8 cellular contexts compared by ENCODE assay signal in genomic region chr6:39377530-39377929, GRCh38. TPM values are rescaled to one million over a fixed set of nuclear protein-coding genes. Genes with fewer than 3 reads are reported as not detected.
A peak's percentile ranks its signal among the peaks of the same experiment; 100 is the strongest.
DNase-seq lines count a peak whose midpoint lies in the region; ATAC-seq, FAIRE-seq and TF ChIP-seq lines count a peak whose summit lies in the region.

No MANE protein-coding gene starts in this region.

- no peak overlapping the region for H3K4me3 Mint-ChIP-seq in activated T-cell treated with anti-CD3 and anti-CD28 coated beads, Interleukin-2, amount 50 U/mL, for 4 hours

- no peaks in the 10 kb centered on the region for H3K36me3 Mint-ChIP-seq in activated T-cell treated with anti-CD3 and anti-CD28 coated beads, Interleukin-2, amount 50 U/mL, for 4 hours (ENCODE audit: insufficient read depth)

- H3K27me3 ChIP-seq in DND-41 (ENCODE audit: insufficient read depth, low read length, poor library complexity), result no peaks in the 10 kb centered on the region

- peaks cover 14% of the 10 kb centered on the region for H3K27me3 Mint-ChIP-seq in activated T-cell treated with anti-CD3 and anti-CD28 coated beads, Interleukin-2, amount 50 U/mL, for 4 hours (ENCODE audit: low read depth)

- H3K9me3 Mint-ChIP-seq in activated T-cell treated with anti-CD3 and anti-CD28 coated beads, Interleukin-2, amount 50 U/mL, for 4 hours, result no peaks in the 10 kb centered on the region

- TF ChIP-seq CTCF in DND-41 (IDR thresholded peaks at IDR 0.05; ENCODE audit: borderline replicate concordance, extremely low read depth, low read length, poor library complexity, severe bottlenecking), result peak; percentile 55

- H4K20me1 ChIP-seq in DND-41 (ENCODE audit: insufficient read depth, low read length), result no peaks in the 10 kb centered on the region

- no peak for FAIRE-seq in RCC 7860 (lab: Jason Lieb, UNC)

- no peaks in the 10 kb centered on the region for H3K9me3 ChIP-seq in DND-41 (ENCODE audit: insufficient read depth, low read length, severe bottlenecking)

- H3K9ac ChIP-seq in DND-41 (ENCODE audit: low read depth, low read length), result no peak overlapping the region

- H3K4me3 ChIP-seq in DND-41 (ENCODE audit: low read depth in 1 of 2, low read length in 2 of 2), result no peak overlapping the region

- no peak overlapping the region for H3K27ac ChIP-seq in DND-41 (ENCODE audit: low read length)

- H2AFZ ChIP-seq in DND-41 (ENCODE audit: low read depth, low read length), result no peak overlapping the region

- no peaks in the 10 kb centered on the region for H3K79me2 ChIP-seq in DND-41 (ENCODE audit: insufficient read depth, low read length)

- no peaks in the 10 kb centered on the region for H3K36me3 ChIP-seq in DND-41 (ENCODE audit: insufficient read depth, low read length)

- no peaks in the 10 kb centered on the region for H3K4me1 ChIP-seq in DND-41 (ENCODE audit: insufficient read depth, low read length)

- no peaks in the 10 kb centered on the region for H3K4me1 Mint-ChIP-seq in activated T-cell treated with anti-CD3 and anti-CD28 coated beads, Interleukin-2, amount 50 U/mL, for 4 hours (ENCODE audit: low read depth)

- DNase-seq in DND-41, result peak; percentile 15
- peak; percentile 59 for DNase-seq in RCC 7860 (ENCODE audit: low spot score)
- peak; percentile 90 for DNase-seq in epidermal melanocyte (ENCODE audit: insufficient read length, low spot score)
- DNase-seq in middle frontal gyrus (ENCODE audit: extremely low spot score, low spot score), result peak; percentile 65
- DNase-seq in activated T-cell treated with anti-CD3 and anti-CD28 coated beads, Interleukin-2, amount 50 U/mL, for 4 hours, result no peak
- DNase-seq in KG1 (lab: John Stamatoyannopoulos, UW), result no peak
- no peak for DNase-seq in NOMO-1 treated with DMSO at 0.1 percent for 48 hours (lab: John Stamatoyannopoulos, UW; ENCODE audit: unreplicated experiment)

- no peak overlapping the region for H3K4me2 ChIP-seq in DND-41 (ENCODE audit: insufficient read depth, low read length)

- ATAC-seq in DND-41 (ENCODE audit: insufficient read depth, low read depth) (no peak), HG03196 (IDR thresholded peaks at IDR 0.05; ENCODE audit: unreplicated experiment) (peak; percentile 63)
- ATAC-seq in activated T-cell treated with anti-CD3 and anti-CD28 coated beads, Interleukin-2, amount 50 U/mL, for 4 hours, result no peak

RNA-seq across cellular contexts. Expression of gene KCNK16, which starts 55.0 kb away (rescaled TPM):
- not detected for total RNA-seq in activated T-cell treated with anti-CD3 and anti-CD28 coated beads, Interleukin-2, amount 50 U/mL, for 4 hours

Comparison
In these comparisons a context has a peak if more than half of its experiments do, and no peak if none do; other contexts are left out.
1. DNase-seq: peak in DND-41 (single experiment), RCC 7860 (single experiment), epidermal melanocyte (single experiment) and middle frontal gyrus (single experiment); none in activated T-cell treated with anti-CD3 and anti-CD28 coated beads, Interleukin-2, amount 50 U/mL, for 4 hours (single experiment), KG1 (single experiment) and NOMO-1 treated with DMSO at 0.1 percent for 48 hours (single experiment).